10 cellular contexts compared by ENCODE assay signal in the genomic region with DNA sequence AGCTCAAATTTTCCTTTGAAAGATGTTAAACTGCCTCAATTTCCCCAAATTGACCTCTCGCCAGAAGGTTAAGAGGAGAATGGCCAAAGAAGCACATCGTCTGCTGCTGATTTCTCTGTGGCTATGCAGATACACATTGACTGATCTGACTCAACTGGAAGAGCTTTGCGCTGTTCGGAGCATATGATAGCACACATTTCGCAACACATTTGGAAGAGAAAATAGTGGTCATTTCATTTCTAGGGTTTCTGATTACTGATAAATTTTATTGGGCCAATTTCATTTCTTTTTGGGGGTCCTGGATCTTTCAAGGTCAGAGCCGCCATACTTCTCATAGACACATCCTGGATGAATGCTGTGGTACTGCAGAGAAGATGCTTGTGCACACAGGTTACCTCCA.
"Had no signal": no experiment of that assay in that cellular context is flagged by ENCODE, and none has a peak within 500 bp of the region (broad histone marks: within the 10 kb centered on the region; RNA-seq: fewer than 3 reads in every experiment).

No MANE protein-coding gene starts in this region.

- H3K9me3 Mint-ChIP-seq: GM23338 had no signal

- DNase-seq: GM23248, GOT3, H7, HCEC 1CT, HFFc6 had no signal

- ATAC-seq: GM23338, HCT116 had no signal

- H3K4me2 ChIP-seq: GM23338 had no signal

- H3K4me3 Mint-ChIP-seq: GM23338, HFFc6 had no signal

- H2AFZ ChIP-seq: GM23248 had no signal

- H3K4me1 ChIP-seq: HAP-1 had no signal

- H3K36me3 ChIP-seq: HAP-1 had no signal

- H3K27ac ChIP-seq: GM23248 had no signal

- H3K9ac ChIP-seq: GM23248 had no signal

- FAIRE-seq: H1, H54 had no signal

- H3K27ac Mint-ChIP-seq: GM23338, HFFc6 had no signal

- H3K4me3 ChIP-seq: GM23248, GM23338, HAP-1 had no signal

- H3K9me3 ChIP-seq: HAP-1 had no signal
